1 cellular context compared by ENCODE assay signal in genomic region chr17:48391460-48391859, GRCh38.
A peak's percentile ranks its signal among the peaks of the same experiment; 100 is the strongest.
TF ChIP-seq lines count a peak whose summit lies in the region.

No MANE protein-coding gene starts in this region.

TF ChIP-seq in K562, 482 proteins besides CTCF, POLR2A, EP300 and RAD21:
- TF ChIP-seq ARID3A (IDR thresholded peaks at IDR 0.05; ENCODE audit: borderline replicate concordance, low read depth, low read length) (no peak), CEBPG (CRISPR knock-in tag; IDR thresholded peaks at IDR 0.05) (no peak), CEBPG (tag; conservative IDR thresholded peaks at IDR 0.05 in 1 of 2, IDR thresholded peaks at IDR 0.05 in 1 of 2) (0 out of 4 replicates have a peak, but pooled peaks of 1 of the 2 experiments have one; percentile 21)
TF ChIP-seq in K562: peak in this region for 1.
